ENCODE assay signal across 21 cellular contexts in the genomic region with DNA sequence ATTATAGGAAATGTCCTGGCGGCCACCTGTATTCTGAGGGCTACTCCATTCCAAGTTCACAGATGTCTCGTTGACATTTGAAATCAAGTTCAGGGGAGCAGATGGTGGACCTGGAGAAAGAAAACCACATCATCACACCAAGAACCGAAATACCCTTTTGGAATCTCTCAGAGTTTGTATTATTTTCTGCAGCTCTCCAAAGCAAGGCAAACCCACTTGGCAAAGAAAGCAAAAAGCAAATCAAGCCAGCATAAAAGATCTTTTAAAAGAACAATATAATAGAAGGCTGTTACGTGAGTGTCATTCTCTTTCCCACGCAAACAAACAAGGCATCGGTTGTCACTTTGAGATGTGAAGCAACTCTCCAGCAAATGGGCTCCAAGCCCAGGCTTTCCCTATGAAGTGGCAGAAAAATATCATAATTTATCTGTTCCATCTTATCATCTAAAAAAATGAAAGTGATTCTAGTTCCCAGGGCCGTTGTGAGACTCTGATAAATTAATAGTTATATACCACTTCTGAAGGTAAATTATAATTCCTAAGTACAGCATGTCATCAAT.
"Had no signal": no experiment of that assay in that cellular context is flagged by ENCODE, and none has a peak within 500 bp of the region (broad histone marks: within the 10 kb centered on the region; RNA-seq: fewer than 3 reads in every experiment).

No MANE protein-coding gene starts in this region.

- H3K4me1 ChIP-seq: pancreas, upper lobe of left lung had no signal

- DNase-seq: activated B cell treated with CpG ODN at 0.5 μM for 24 hours; activated CD4-positive, alpha-beta T cell treated with anti-CD3 and anti-CD28 coated beads, Interleukin-2, amount 10 ng/mL, durations not matched to agents 24 days and 14 days; activated CD8-positive, alpha-beta T cell treated with anti-CD3 and anti-CD28 coated beads for 36 hours; activated naive CD4-positive, alpha-beta T cell; activated naive CD8-positive, alpha-beta T cell treated with anti-CD3 and anti-CD28 coated beads for 36 hours; activated T-cell treated with anti-CD3 and anti-CD28 coated beads, Interleukin-2, amount 50 U/mL, for 1 hour; brain microvascular endothelial cell; cortex of kidney; effector CD4-positive, alpha-beta T cell; left cardiac atrium; mesendoderm; naive thymus-derived CD8-positive, alpha-beta T cell; pancreas; sigmoid colon; stimulated activated CD4-positive, alpha-beta T cell treated with anti-CD3 and anti-CD28 coated beads, Interleukin-4, amount 100 ng/mL, for 4 hours; upper lobe of left lung had no signal

- H3K9me3 ChIP-seq: neutrophil, pancreas, sigmoid colon, thoracic aorta, upper lobe of left lung had no signal

- ATAC-seq: activated CD8-positive, alpha-beta T cell treated with anti-CD3 and anti-CD28 coated beads for 36 hours; activated T-helper 17 cell treated with anti-CD3 and anti-CD28 coated beads, Interleukin-2, amount 50 U/mL, for 72 hours; esophagus mucosa; left cardiac atrium; naive thymus-derived CD8-positive, alpha-beta T cell; pancreas; stimulated activated memory B cell treated with anti-CD40 and anti-IgM and Interleukin-4, amounts not matched to agents 10 μg/mL and 1 μg/mL and 100 μg/mL, for 72 hours had no signal

- H3K27me3 ChIP-seq: brain microvascular endothelial cell, neutrophil, pancreas, sigmoid colon, upper lobe of left lung had no signal

- H3K36me3 ChIP-seq: brain microvascular endothelial cell, neutrophil, pancreas, thoracic aorta, upper lobe of left lung had no signal

- H3K4me3 ChIP-seq: pancreas, sigmoid colon, thoracic aorta, upper lobe of left lung had no signal

- H3K27ac ChIP-seq: brain microvascular endothelial cell, neutrophil, pancreas, sigmoid colon, thoracic aorta, upper lobe of left lung had no signal
